Comparison of ENCODE assay signal across 18 cellular contexts in the genomic region with DNA sequence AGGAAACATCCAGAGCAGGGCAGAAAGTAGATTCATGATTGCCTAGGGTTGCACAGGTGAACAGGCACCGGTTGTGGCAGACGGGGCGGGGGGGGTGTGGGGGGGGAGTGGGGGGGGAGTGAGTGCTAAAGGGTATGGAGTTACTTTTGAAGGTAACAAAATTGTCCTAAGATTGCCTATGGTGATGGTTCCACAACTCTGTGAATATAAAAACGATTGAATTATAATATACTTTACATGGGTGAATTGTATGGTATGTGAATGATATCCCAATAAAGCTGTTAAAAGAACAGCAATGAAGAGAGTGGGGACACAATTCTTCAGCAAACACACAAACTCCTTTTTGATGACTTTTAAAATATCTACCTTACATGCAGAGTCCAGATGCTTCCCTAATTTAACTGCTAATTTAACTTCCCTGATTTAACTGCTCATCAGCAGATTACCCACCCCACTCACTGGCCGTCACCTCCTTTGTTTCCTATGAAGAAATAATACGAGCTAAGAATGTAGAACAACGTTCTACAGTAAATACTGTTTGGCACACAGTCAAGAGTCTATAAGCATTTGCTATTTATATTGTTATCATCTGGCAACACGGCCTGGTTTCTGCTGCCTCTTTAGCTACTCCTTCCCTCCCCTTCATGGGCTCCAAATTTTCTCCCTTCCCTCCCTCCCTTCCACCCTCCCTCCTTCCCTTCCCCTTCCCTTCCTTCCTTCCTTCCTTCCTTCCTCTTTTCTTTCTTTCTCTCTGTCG.
A peak's percentile ranks its signal among the peaks of the same experiment; 100 is the strongest.
DNase-seq lines count a peak whose midpoint lies in the region; ATAC-seq, FAIRE-seq and TF ChIP-seq lines count a peak whose summit lies in the region.
"Had no signal": no experiment of that assay in that cellular context is flagged by ENCODE, and none has a peak within 500 bp of the region (broad histone marks: within the 10 kb centered on the region; RNA-seq: fewer than 3 reads in every experiment).

No MANE protein-coding gene starts in this region.

- ATAC-seq in HCT116 = no peak
- ATAC-seq in GM18505 (IDR thresholded peaks at IDR 0.05; ENCODE audit: unreplicated experiment) = no peak
- ATAC-seq in HG03025 (IDR thresholded peaks at IDR 0.05; ENCODE audit: low FRiP score, unreplicated experiment) = no peak
- ATAC-seq in stimulated activated effector memory CD8-positive, alpha-beta T cell treated with anti-CD3 and anti-CD28 coated beads, Interleukin-12 subunit alpha, Interleukin-12 subunit beta, amount 100 ng/mL, for 72 hours = no peak
- ATAC-seq: T-helper 17 cell had no signal

- 87% methylated on average over 5 of the region's 9 CpGs; no CpG with 5 or more reads in 1 of the 2 experiments for WGBS in H1 (ENCODE audit: extremely low coverage in 1 of 2, insufficient coverage in 1 of 2, insufficient read length in 1 of 2, insufficient replicate concordance in 2 of 2, low coverage in 1 of 2, low lambda C conversion rate in 2 of 2, missing lambda C conversion rate in 1 of 2), 2 experiments

- POLR2A ChIA-PET in HCT116 (lab: Charles Lee) = interaction anchor here (0.6 kb wide), 1 partner anchor 664 kb away, joined by 6 read pairs; no protein-coding TSS in a partner anchor
- POLR2A ChIA-PET in PC-9 (lab: Charles Lee; ENCODE audit: unreplicated experiment) = interaction anchor here (0.5 to 0.8 kb wide), 2 partner anchors 120 to 811 kb away, joined by 5 to 7 read pairs; no protein-coding TSS in a partner anchor
- POLR2A ChIA-PET in H1 (lab: Charles Lee; ENCODE audit: partially characterized antibody) = no interaction called here

- H2BK12ac ChIP-seq in H1 (ENCODE audit: low read depth, low read length) = no peak overlapping the region

- peak; percentile 38 to 72 for DNase-seq in NOMO-1 (lab: John Stamatoyannopoulos, UW; ENCODE audit: unreplicated experiment in 2 of 2)
- no peak for DNase-seq in NOMO-1 treated with dmso at 0.1 percent for 144 hours (lab: John Stamatoyannopoulos, UW; ENCODE audit: unreplicated experiment)
- DNase-seq in HCT116 (ENCODE audit: low read depth, low spot score) = no peak
- no peak for DNase-seq in PC-9
- no peak for DNase-seq in H1 (ENCODE audit: low read depth in 1 of 2, low spot score in 2 of 2)
- DNase-seq in stimulated activated effector memory CD8-positive, alpha-beta T cell treated with anti-CD3 and anti-CD28 coated beads, Interleukin-12 subunit alpha, Interleukin-12 subunit beta, amount 100 ng/mL, for 72 hours (ENCODE audit: low spot score in 2 of 2) = no peak
- DNase-seq: ACHN; CD4-positive, alpha-beta memory T cell; GOT3; NCI-H1048; NCI-H187; NCI-H2171 treated with DMSO at 0.1 percent for 48 hours; Peyer's patch; SHP77; T-helper 17 cell had no signal

- RAD21 ChIA-PET in HCT116 (lab: Charles Lee; ENCODE audit: low non-redundant PET in 1 of 2, low total read pairs in 2 of 2, uncharacterized antibody in 2 of 2, unreplicated experiment in 2 of 2) = no interaction called here

- H3K23me2 ChIP-seq in H1 (ENCODE audit: low read depth, low read length) = no peaks in the 10 kb centered on the region; the same call in 1 of the 2 replicates

- no peak overlapping the region for H3K18ac ChIP-seq in H1 (ENCODE audit: extremely low read depth, low read length)

- no peak overlapping the region for H3K4me3 Mint-ChIP-seq in stimulated activated effector memory CD8-positive, alpha-beta T cell treated with anti-CD3 and anti-CD28 coated beads, Interleukin-12 subunit alpha, Interleukin-12 subunit beta, amount 100 ng/mL, for 72 hours
- H3K4me3 Mint-ChIP-seq: CD4-positive, alpha-beta memory T cell; IgD-negative memory B cell; T-helper 17 cell had no signal

- peaks cover 0 to 9% of the 10 kb centered on the region in 2 experiments; a peak in 1 of 4 replicates for H3K9me3 ChIP-seq in HCT116 (ENCODE audit: control insufficient read depth in 1 of 2, insufficient read depth in 1 of 2, low read depth in 1 of 2, low read length in 2 of 2)
- no peaks in the 10 kb centered on the region for H3K9me3 ChIP-seq in PC-9 (ENCODE audit: insufficient read depth, low read depth)
- peaks cover 0 to 5% of the 10 kb centered on the region in 2 experiments; a peak in 1 of 4 replicates for H3K9me3 ChIP-seq in H1 (ENCODE audit: insufficient read depth in 2 of 2, low read depth in 1 of 2, low read length in 1 of 2)
- H3K9me3 ChIP-seq: Peyer's patch had no signal

- no peak overlapping the region for H3K27ac Mint-ChIP-seq in stimulated activated effector memory CD8-positive, alpha-beta T cell treated with anti-CD3 and anti-CD28 coated beads, Interleukin-12 subunit alpha, Interleukin-12 subunit beta, amount 100 ng/mL, for 72 hours
- H3K27ac Mint-ChIP-seq: T-helper 17 cell had no signal

- no peaks in the 10 kb centered on the region for H3K79me2 ChIP-seq in HCT116 (ENCODE audit: insufficient read depth, low read length)
- no peaks in the 10 kb centered on the region for H3K79me2 ChIP-seq in PC-9 (ENCODE audit: low read depth)
- H3K79me2 ChIP-seq in H1 (ENCODE audit: control insufficient read depth in 1 of 2, insufficient read depth in 2 of 2, low read length in 2 of 2) = no peaks in the 10 kb centered on the region

- no peak for TF ChIP-seq EP300 in H1 (IDR thresholded peaks at IDR 0.05; ENCODE audit: borderline replicate concordance in 1 of 2, low read depth in 2 of 2, low read length in 2 of 2)

- intact Hi-C loops in HCT116 (cut with micrococcal nuclease) = no loop called here
- intact Hi-C loops in PC-9 (cut with micrococcal nuclease; ENCODE audit: unreplicated experiment) = no loop called here

- no peaks in the 10 kb centered on the region for H3K36me3 Mint-ChIP-seq in stimulated activated effector memory CD8-positive, alpha-beta T cell treated with anti-CD3 and anti-CD28 coated beads, Interleukin-12 subunit alpha, Interleukin-12 subunit beta, amount 100 ng/mL, for 72 hours
- H3K36me3 Mint-ChIP-seq: CD4-positive, alpha-beta memory T cell had no signal

- H3K9ac ChIP-seq in HCT116 (ENCODE audit: low read length) (no peak overlapping the region), H1 (replicated peaks in 1 of 4; ENCODE audit: extremely low read depth in 1 of 4, low read depth in 3 of 4, low read length in 3 of 4) (no peak overlapping the region)

- H3K4me1 ChIP-seq in HCT116 (ENCODE audit: control insufficient read depth in 1 of 2, insufficient read depth in 2 of 2, low read length in 2 of 2) = peaks cover 10 to 18% of the 10 kb centered on the region in 2 experiments; a peak in 3 of 4 replicates
- H3K4me1 ChIP-seq in PC-9 (replicated peaks; ENCODE audit: insufficient read depth) = 0 out of 2 replicates have a peak, but pooled peaks cover 12% of the 10 kb centered on the region
- peaks cover 0 to 4% (median 1%) of the 10 kb centered on the region in 4 experiments; a peak in 5 of 7 replicates for H3K4me1 ChIP-seq in H1 (replicated peaks in 1 of 4; ENCODE audit: control insufficient read depth in 3 of 4, insufficient read depth in 4 of 4, low read length in 3 of 4)
- H3K4me1 ChIP-seq: Peyer's patch had no signal

- H3K36me3 ChIP-seq in HCT116 (ENCODE audit: control insufficient read depth in 1 of 2, insufficient read depth in 2 of 2, low read length in 2 of 2) = no peaks in the 10 kb centered on the region
- H3K36me3 ChIP-seq in PC-9 (ENCODE audit: low read depth) = no peaks in the 10 kb centered on the region
- H3K36me3 ChIP-seq in H1 (ENCODE audit: control insufficient read depth in 2 of 4, insufficient read depth in 4 of 4, low read length in 3 of 4) = no peaks in the 10 kb centered on the region
- H3K36me3 ChIP-seq: Peyer's patch had no signal

- no peak overlapping the region for H2BK120ac ChIP-seq in H1 (replicated peaks; ENCODE audit: low read depth, low read length)

- peaks cover 21% of the 10 kb centered on the region for H3K4me1 Mint-ChIP-seq in stimulated activated effector memory CD8-positive, alpha-beta T cell treated with anti-CD3 and anti-CD28 coated beads, Interleukin-12 subunit alpha, Interleukin-12 subunit beta, amount 100 ng/mL, for 72 hours

- peaks cover 2% of the 10 kb centered on the region for H3K9me3 Mint-ChIP-seq in stimulated activated effector memory CD8-positive, alpha-beta T cell treated with anti-CD3 and anti-CD28 coated beads, Interleukin-12 subunit alpha, Interleukin-12 subunit beta, amount 100 ng/mL, for 72 hours

- no peak for FAIRE-seq in H1 (lab: Jason Lieb, UNC)

- no peaks in the 10 kb centered on the region for H4K20me1 ChIP-seq in HCT116 (ENCODE audit: insufficient read depth)
- H4K20me1 ChIP-seq in PC-9 (ENCODE audit: insufficient read depth) = no peaks in the 10 kb centered on the region
- H4K20me1 ChIP-seq in H1 (replicated peaks in 1 of 2; ENCODE audit: control insufficient read depth in 1 of 2, insufficient read depth in 2 of 2, low read length in 2 of 2) = no peaks in the 10 kb centered on the region

- BruUV-seq in HCT116 (replicated peaks; lab: Mats Ljungman, UMichigan) (no TSS peak), PC-9 (replicated peaks; lab: Mats Ljungman, UMichigan) (no TSS peak)

- H3K27ac ChIP-seq in HCT116 (ENCODE audit: low read depth, low read length) = 0 out of 2 replicates have a peak overlapping the region, but pooled peaks have one; percentile 16
- peak overlapping the region; percentile 98 for H3K27ac ChIP-seq in PC-9
- H3K27ac ChIP-seq in H1 (ENCODE audit: low read depth, low read length) = no peak overlapping the region
- H3K27ac ChIP-seq: Peyer's patch had no signal

- H3K79me1 ChIP-seq in H1 (ENCODE audit: low read depth, low read length) = no peaks in the 10 kb centered on the region

- no peak overlapping the region for H2AK5ac ChIP-seq in H1 (ENCODE audit: low read depth, low read length)

- H3K9me2 ChIP-seq in HCT116 (ENCODE audit: insufficient read depth) (no peaks in the 10 kb centered on the region), PC-9 (ENCODE audit: insufficient read depth) (no peaks in the 10 kb centered on the region)

- H3K27me3 ChIP-seq in HCT116 (ENCODE audit: insufficient read depth, low read length) (no peaks in the 10 kb centered on the region), PC-9 (ENCODE audit: insufficient read depth, low read depth) (no peaks in the 10 kb centered on the region), H1 (replicated peaks in 1 of 4; ENCODE audit: control insufficient read depth in 3 of 4, extremely low read depth in 1 of 4, insufficient read depth in 3 of 4, low read length in 3 of 4) (no peaks in the 10 kb centered on the region)
- H3K27me3 ChIP-seq: Peyer's patch had no signal

- H3K56ac ChIP-seq in H1 (replicated peaks; ENCODE audit: insufficient read length, low read depth, low read length) = no peak overlapping the region

- H3K4me3 ChIP-seq in HCT116 (replicated peaks in 1 of 2; ENCODE audit: low read depth in 1 of 2, low read length in 2 of 2) = no peak overlapping the region
- H3K4me3 ChIP-seq in PC-9 = peak overlapping the region; percentile 54; the same call in 1 of the 2 replicates
- no peak overlapping the region for H3K4me3 ChIP-seq in H1 (ENCODE audit: extremely low read depth in 1 of 4, insufficient read depth in 2 of 4, low read depth in 3 of 4, low read length in 4 of 4)
- H3K4me3 ChIP-seq: Peyer's patch had no signal

- H2AFZ ChIP-seq in HCT116 (ENCODE audit: low read depth, low read length, poor library complexity, severe bottlenecking) (no peak overlapping the region), PC-9 (no peak overlapping the region), H1 (ENCODE audit: low read length) (no peak overlapping the region)

- TF ChIP-seq RAD21 in HCT116 (IDR thresholded peaks at IDR 0.05; ENCODE audit: low read depth) (no peak), H1 (IDR thresholded peaks at IDR 0.05 in 1 of 2, conservative IDR thresholded peaks at IDR 0.05 in 1 of 2; ENCODE audit: low read depth in 2 of 2, low read length in 2 of 2) (no peak)

- CTCF ChIA-PET in HCT116 (lab: Charles Lee) (interaction anchor here (1.2 kb wide), 1 partner anchor 51 kb away, joined by 3 read pairs; no protein-coding TSS in a partner anchor), PC-9 (lab: Charles Lee) (interaction anchor here (0.6 to 0.8 kb wide), 3 partner anchors 52 to 181 kb away, joined by 3 to 10 read pairs (median 4); no protein-coding TSS in a partner anchor), H1 (lab: Charles Lee; ENCODE audit: partially characterized antibody) (interaction anchor here (1.0 to 2.2 kb wide), 3 partner anchors 19 to 167 kb away, joined by 4 to 5 read pairs (median 5); no protein-coding TSS in a partner anchor)

- TF ChIP-seq CTCF in HCT116 (IDR thresholded peaks at IDR 0.05 in 2 of 3, conservative IDR thresholded peaks at IDR 0.05 in 1 of 3; ENCODE audit: borderline replicate concordance in 1 of 3, insufficient read depth in 1 of 3, low read depth in 2 of 3, low read length in 2 of 3) = no peak
- TF ChIP-seq CTCF in PC-9 (conservative IDR thresholded peaks at IDR 0.05) = no peak
- no peak for TF ChIP-seq CTCF in H1 (IDR thresholded peaks at IDR 0.05; ENCODE audit: control extremely low read depth in 1 of 3, insufficient read depth in 1 of 3, low read depth in 1 of 3, low read length in 3 of 3)

- no peak overlapping the region for H2BK5ac ChIP-seq in H1 (ENCODE audit: low read depth, low read length)

- TF ChIP-seq POLR2A in HCT116 (IDR thresholded peaks at IDR 0.05; ENCODE audit: borderline replicate concordance, extremely low read depth, insufficient read depth, insufficient read length) = no peak
- TF ChIP-seq POLR2A in H1 (IDR thresholded peaks at IDR 0.05; ENCODE audit: control extremely low read depth in 1 of 2, low read depth in 2 of 2, low read length in 2 of 2) = no peak
- TF ChIP-seq POLR2A in GM18505 (IDR thresholded peaks at IDR 0.05; ENCODE audit: borderline replicate concordance, extremely low read depth, insufficient read depth, insufficient read length) = no peak

- H3K4me2 ChIP-seq in HCT116 (ENCODE audit: low read length) (peak overlapping the region; percentile 34; the same call in 1 of the 2 replicates), PC-9 (peak overlapping the region; percentile 81), H1 (ENCODE audit: insufficient read depth in 1 of 2, low read depth in 2 of 2, low read length in 2 of 2) (0 out of 4 replicates have a peak overlapping the region, but pooled peaks of 1 of the 2 experiments have one; percentile 35)

- H3K4ac ChIP-seq in H1 (replicated peaks; ENCODE audit: insufficient read length, low read depth, low read length) = no peak overlapping the region

- H2BK15ac ChIP-seq in H1 (ENCODE audit: low read length) = 0 out of 2 replicates have a peak overlapping the region, but pooled peaks have one; percentile 21

- no peak overlapping the region for H2BK20ac ChIP-seq in H1 (ENCODE audit: low read length)

- peaks cover 3% of the 10 kb centered on the region for H3F3A ChIP-seq in PC-9 (ENCODE audit: insufficient read depth, low read depth)

- H4K8ac ChIP-seq in H1 (ENCODE audit: extremely low read depth, insufficient read depth, low read length) = no peak overlapping the region

- H4K5ac ChIP-seq in H1 (ENCODE audit: insufficient read length, low read depth, low read length) = no peak overlapping the region

- no peak overlapping the region for H3K14ac ChIP-seq in H1 (ENCODE audit: insufficient read length)

- no peak overlapping the region for H4K91ac ChIP-seq in H1 (replicated peaks; ENCODE audit: insufficient read length, low read length)

- no peak overlapping the region for H3K23ac ChIP-seq in H1 (ENCODE audit: insufficient read length)

Comparison
In these comparisons a context has a peak if more than half of its experiments do, and no peak if none do; other contexts are left out.
1. DNase-seq: peak in NOMO-1 (2 of 2); none in NOMO-1 treated with dmso at 0.1 percent for 144 hours (single experiment), HCT116 (single experiment), PC-9 (0 of 2), H1 (0 of 2) and stimulated activated effector memory CD8-positive, alpha-beta T cell treated with anti-CD3 and anti-CD28 coated beads, Interleukin-12 subunit alpha, Interleukin-12 subunit beta, amount 100 ng/mL, for 72 hours (0 of 2).